ENCODE assay signal across 1 cellular context in genomic region chr17:56909742-56910508, GRCh38.
A peak's percentile ranks its signal among the peaks of the same experiment; 100 is the strongest.
TF ChIP-seq lines count a peak whose summit lies in the region.

No MANE protein-coding gene starts in this region.

TF ChIP-seq in K562, 482 proteins besides CTCF, POLR2A, EP300 and RAD21 (continued from another document and continues in another):
- TF ChIP-seq MITF (IDR thresholded peaks at IDR 0.05): peak; percentile 86
- TF ChIP-seq MCM2 (IDR thresholded peaks at IDR 0.05; ENCODE audit: low read depth): no peak
- TF ChIP-seq, protein P1, sequence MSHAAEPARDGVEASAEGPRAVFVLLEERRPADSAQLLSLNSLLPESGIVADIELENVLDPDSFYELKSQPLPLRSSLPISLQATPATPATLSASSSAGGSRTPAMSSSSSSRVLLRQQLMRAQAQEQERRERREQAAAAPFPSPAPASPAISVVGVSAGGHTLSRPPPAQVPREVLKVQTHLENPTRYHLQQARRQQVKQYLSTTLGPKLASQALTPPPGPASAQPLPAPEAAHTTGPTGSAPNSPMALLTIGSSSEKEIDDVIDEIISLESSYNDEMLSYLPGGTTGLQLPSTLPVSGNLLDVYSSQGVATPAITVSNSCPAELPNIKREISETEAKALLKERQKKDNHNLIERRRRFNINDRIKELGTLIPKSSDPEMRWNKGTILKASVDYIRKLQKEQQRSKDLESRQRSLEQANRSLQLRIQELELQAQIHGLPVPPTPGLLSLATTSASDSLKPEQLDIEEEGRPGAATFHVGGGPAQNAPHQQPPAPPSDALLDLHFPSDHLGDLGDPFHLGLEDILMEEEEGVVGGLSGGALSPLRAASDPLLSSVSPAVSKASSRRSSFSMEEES (CRISPR knock-in tag; IDR thresholded peaks at IDR 0.05): peak; percentile 21; the same call in 1 of the 2 replicates
- peak; percentile 69; the same call in 1 of the 2 replicates for TF ChIP-seq ATF4 (CRISPR knock-in tag; IDR thresholded peaks at IDR 0.05)
- TF ChIP-seq NR2C1 (IDR thresholded peaks at IDR 0.05): peak; percentile 95
- TF ChIP-seq NR2C1 (tag; IDR thresholded peaks at IDR 0.05): peak; percentile 98
- TF ChIP-seq SOX6 (IDR thresholded peaks at IDR 0.05): peak; percentile 72
- peak; percentile 63; the same call in 1 of the 2 replicates for TF ChIP-seq ZNF766 (CRISPR knock-in tag; conservative IDR thresholded peaks at IDR 0.05)
- TF ChIP-seq, protein P2, sequence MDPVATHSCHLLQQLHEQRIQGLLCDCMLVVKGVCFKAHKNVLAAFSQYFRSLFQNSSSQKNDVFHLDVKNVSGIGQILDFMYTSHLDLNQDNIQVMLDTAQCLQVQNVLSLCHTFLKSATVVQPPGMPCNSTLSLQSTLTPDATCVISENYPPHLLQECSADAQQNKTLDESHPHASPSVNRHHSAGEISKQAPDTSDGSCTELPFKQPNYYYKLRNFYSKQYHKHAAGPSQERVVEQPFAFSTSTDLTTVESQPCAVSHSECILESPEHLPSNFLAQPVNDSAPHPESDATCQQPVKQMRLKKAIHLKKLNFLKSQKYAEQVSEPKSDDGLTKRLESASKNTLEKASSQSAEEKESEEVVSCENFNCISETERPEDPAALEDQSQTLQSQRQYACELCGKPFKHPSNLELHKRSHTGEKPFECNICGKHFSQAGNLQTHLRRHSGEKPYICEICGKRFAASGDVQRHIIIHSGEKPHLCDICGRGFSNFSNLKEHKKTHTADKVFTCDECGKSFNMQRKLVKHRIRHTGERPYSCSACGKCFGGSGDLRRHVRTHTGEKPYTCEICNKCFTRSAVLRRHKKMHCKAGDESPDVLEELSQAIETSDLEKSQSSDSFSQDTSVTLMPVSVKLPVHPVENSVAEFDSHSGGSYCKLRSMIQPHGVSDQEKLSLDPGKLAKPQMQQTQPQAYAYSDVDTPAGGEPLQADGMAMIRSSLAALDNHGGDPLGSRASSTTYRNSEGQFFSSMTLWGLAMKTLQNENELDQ (CRISPR knock-in tag; IDR thresholded peaks at IDR 0.05; ENCODE audit: borderline replicate concordance): no peak
- TF ChIP-seq CREM (IDR thresholded peaks at IDR 0.05; ENCODE audit: low read depth): peak; percentile 77
- TF ChIP-seq TEAD2 (tag; IDR thresholded peaks at IDR 0.05): no peak
- no peak for TF ChIP-seq ZNF668 (CRISPR knock-in tag; IDR thresholded peaks at IDR 0.05)
- peak; percentile 52 for TF ChIP-seq CBFA2T2 (conservative IDR thresholded peaks at IDR 0.05)
- peak; percentile 91 for TF ChIP-seq ETV1 (tag; conservative IDR thresholded peaks at IDR 0.05; ENCODE audit: low read depth)
- peak; percentile 84 for TF ChIP-seq HDAC2 (IDR thresholded peaks at IDR 0.05)
- peak; percentile 80 for TF ChIP-seq MYC (IDR thresholded peaks at IDR 0.05; ENCODE audit: low read depth, low read length)
- TF ChIP-seq MYC (CRISPR knock-in tag; IDR thresholded peaks at IDR 0.05; ENCODE audit: borderline replicate concordance, low read depth): no peak
- TF ChIP-seq MXI1 (IDR thresholded peaks at IDR 0.05; ENCODE audit: low read depth, low read length): peak; percentile 46; the same call in 1 of the 2 replicates
- 0 out of 2 replicates have a peak, but pooled peaks have one; percentile 37 for TF ChIP-seq ZBTB17 (CRISPR knock-in tag; IDR thresholded peaks at IDR 0.05)
- peak; percentile 90 for TF ChIP-seq CTBP1 (IDR thresholded peaks at IDR 0.05; ENCODE audit: borderline replicate concordance)
- no peak for TF ChIP-seq KDM2B (CRISPR knock-in tag; IDR thresholded peaks at IDR 0.05)
- TF ChIP-seq CLOCK (CRISPR knock-in tag; IDR thresholded peaks at IDR 0.05; ENCODE audit: borderline replicate concordance): 0 out of 2 replicates have a peak, but pooled peaks have one; percentile 47
- no peak for TF ChIP-seq ILK (tag; IDR thresholded peaks at IDR 0.05; ENCODE audit: borderline replicate concordance, low read depth)
- TF ChIP-seq FOXA3 (CRISPR knock-in tag; conservative IDR thresholded peaks at IDR 0.05 in 1 of 2, IDR thresholded peaks at IDR 0.05 in 1 of 2): 0 out of 4 replicates have a peak, but pooled peaks of 1 of the 2 experiments have one; percentile 8
- TF ChIP-seq, protein P3, sequence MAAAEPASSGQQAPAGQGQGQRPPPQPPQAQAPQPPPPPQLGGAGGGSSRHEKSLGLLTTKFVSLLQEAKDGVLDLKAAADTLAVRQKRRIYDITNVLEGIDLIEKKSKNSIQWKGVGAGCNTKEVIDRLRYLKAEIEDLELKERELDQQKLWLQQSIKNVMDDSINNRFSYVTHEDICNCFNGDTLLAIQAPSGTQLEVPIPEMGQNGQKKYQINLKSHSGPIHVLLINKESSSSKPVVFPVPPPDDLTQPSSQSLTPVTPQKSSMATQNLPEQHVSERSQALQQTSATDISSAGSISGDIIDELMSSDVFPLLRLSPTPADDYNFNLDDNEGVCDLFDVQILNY (CRISPR knock-in tag; IDR thresholded peaks at IDR 0.05): no peak
- TF ChIP-seq PML (IDR thresholded peaks at IDR 0.05; ENCODE audit: low read length): no peak
- TF ChIP-seq MAZ (CRISPR knock-in tag; conservative IDR thresholded peaks at IDR 0.05 in 1 of 2, IDR thresholded peaks at IDR 0.05 in 1 of 2): peak; percentile 45; a peak in 3 of 4 replicates
- TF ChIP-seq GATA2 (CRISPR knock-in tag; IDR thresholded peaks at IDR 0.05): peak; percentile 74
- TF ChIP-seq, protein P4, sequence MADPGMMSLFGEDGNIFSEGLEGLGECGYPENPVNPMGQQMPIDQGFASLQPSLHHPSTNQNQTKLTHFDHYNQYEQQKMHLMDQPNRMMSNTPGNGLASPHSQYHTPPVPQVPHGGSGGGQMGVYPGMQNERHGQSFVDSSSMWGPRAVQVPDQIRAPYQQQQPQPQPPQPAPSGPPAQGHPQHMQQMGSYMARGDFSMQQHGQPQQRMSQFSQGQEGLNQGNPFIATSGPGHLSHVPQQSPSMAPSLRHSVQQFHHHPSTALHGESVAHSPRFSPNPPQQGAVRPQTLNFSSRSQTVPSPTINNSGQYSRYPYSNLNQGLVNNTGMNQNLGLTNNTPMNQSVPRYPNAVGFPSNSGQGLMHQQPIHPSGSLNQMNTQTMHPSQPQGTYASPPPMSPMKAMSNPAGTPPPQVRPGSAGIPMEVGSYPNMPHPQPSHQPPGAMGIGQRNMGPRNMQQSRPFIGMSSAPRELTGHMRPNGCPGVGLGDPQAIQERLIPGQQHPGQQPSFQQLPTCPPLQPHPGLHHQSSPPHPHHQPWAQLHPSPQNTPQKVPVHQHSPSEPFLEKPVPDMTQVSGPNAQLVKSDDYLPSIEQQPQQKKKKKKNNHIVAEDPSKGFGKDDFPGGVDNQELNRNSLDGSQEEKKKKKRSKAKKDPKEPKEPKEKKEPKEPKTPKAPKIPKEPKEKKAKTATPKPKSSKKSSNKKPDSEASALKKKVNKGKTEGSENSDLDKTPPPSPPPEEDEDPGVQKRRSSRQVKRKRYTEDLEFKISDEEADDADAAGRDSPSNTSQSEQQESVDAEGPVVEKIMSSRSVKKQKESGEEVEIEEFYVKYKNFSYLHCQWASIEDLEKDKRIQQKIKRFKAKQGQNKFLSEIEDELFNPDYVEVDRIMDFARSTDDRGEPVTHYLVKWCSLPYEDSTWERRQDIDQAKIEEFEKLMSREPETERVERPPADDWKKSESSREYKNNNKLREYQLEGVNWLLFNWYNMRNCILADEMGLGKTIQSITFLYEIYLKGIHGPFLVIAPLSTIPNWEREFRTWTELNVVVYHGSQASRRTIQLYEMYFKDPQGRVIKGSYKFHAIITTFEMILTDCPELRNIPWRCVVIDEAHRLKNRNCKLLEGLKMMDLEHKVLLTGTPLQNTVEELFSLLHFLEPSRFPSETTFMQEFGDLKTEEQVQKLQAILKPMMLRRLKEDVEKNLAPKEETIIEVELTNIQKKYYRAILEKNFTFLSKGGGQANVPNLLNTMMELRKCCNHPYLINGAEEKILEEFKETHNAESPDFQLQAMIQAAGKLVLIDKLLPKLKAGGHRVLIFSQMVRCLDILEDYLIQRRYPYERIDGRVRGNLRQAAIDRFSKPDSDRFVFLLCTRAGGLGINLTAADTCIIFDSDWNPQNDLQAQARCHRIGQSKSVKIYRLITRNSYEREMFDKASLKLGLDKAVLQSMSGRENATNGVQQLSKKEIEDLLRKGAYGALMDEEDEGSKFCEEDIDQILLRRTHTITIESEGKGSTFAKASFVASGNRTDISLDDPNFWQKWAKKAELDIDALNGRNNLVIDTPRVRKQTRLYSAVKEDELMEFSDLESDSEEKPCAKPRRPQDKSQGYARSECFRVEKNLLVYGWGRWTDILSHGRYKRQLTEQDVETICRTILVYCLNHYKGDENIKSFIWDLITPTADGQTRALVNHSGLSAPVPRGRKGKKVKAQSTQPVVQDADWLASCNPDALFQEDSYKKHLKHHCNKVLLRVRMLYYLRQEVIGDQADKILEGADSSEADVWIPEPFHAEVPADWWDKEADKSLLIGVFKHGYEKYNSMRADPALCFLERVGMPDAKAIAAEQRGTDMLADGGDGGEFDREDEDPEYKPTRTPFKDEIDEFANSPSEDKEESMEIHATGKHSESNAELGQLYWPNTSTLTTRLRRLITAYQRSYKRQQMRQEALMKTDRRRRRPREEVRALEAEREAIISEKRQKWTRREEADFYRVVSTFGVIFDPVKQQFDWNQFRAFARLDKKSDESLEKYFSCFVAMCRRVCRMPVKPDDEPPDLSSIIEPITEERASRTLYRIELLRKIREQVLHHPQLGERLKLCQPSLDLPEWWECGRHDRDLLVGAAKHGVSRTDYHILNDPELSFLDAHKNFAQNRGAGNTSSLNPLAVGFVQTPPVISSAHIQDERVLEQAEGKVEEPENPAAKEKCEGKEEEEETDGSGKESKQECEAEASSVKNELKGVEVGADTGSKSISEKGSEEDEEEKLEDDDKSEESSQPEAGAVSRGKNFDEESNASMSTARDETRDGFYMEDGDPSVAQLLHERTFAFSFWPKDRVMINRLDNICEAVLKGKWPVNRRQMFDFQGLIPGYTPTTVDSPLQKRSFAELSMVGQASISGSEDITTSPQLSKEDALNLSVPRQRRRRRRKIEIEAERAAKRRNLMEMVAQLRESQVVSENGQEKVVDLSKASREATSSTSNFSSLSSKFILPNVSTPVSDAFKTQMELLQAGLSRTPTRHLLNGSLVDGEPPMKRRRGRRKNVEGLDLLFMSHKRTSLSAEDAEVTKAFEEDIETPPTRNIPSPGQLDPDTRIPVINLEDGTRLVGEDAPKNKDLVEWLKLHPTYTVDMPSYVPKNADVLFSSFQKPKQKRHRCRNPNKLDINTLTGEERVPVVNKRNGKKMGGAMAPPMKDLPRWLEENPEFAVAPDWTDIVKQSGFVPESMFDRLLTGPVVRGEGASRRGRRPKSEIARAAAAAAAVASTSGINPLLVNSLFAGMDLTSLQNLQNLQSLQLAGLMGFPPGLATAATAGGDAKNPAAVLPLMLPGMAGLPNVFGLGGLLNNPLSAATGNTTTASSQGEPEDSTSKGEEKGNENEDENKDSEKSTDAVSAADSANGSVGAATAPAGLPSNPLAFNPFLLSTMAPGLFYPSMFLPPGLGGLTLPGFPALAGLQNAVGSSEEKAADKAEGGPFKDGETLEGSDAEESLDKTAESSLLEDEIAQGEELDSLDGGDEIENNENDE (IDR thresholded peaks at IDR 0.05; ENCODE audit: low read depth, low read length): no peak
- TF ChIP-seq, protein P5, sequence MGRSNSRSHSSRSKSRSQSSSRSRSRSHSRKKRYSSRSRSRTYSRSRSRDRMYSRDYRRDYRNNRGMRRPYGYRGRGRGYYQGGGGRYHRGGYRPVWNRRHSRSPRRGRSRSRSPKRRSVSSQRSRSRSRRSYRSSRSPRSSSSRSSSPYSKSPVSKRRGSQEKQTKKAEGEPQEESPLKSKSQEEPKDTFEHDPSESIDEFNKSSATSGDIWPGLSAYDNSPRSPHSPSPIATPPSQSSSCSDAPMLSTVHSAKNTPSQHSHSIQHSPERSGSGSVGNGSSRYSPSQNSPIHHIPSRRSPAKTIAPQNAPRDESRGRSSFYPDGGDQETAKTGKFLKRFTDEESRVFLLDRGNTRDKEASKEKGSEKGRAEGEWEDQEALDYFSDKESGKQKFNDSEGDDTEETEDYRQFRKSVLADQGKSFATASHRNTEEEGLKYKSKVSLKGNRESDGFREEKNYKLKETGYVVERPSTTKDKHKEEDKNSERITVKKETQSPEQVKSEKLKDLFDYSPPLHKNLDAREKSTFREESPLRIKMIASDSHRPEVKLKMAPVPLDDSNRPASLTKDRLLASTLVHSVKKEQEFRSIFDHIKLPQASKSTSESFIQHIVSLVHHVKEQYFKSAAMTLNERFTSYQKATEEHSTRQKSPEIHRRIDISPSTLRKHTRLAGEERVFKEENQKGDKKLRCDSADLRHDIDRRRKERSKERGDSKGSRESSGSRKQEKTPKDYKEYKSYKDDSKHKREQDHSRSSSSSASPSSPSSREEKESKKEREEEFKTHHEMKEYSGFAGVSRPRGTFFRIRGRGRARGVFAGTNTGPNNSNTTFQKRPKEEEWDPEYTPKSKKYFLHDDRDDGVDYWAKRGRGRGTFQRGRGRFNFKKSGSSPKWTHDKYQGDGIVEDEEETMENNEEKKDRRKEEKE (IDR thresholded peaks at IDR 0.05; ENCODE audit: borderline replicate concordance in 1 of 2, control insufficient read depth in 1 of 2, low read depth in 2 of 2, low read length in 1 of 2): no peak
- peak; percentile 14; the same call in 1 of the 2 replicates for TF ChIP-seq MBD2 (IDR thresholded peaks at IDR 0.05; ENCODE audit: borderline replicate concordance, low read depth)
